In the genomic region with DNA sequence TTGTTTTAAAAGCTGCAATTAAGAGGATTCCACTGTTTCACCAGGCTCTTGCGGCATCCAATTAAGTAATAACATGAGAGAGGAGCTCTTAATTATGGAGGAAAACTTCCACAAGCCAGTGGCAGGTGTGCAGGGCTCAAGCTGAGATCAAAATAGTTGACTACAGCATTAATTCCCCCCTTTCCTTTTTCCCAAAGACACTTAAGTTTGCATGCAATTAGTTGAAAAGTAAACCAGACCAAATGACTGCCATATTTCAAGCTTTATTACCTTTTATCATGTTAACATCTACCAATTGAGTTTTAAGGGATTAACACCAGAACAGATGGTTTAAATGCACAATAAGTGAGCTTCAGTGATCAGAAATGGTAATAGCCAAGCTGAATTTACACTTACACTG, we compare ENCODE assay signal across 17 cellular contexts.
"Had no signal": no experiment of that assay in that cellular context is flagged by ENCODE, and none has a peak within 500 bp of the region (broad histone marks: within the 10 kb centered on the region; RNA-seq: fewer than 3 reads in every experiment).

No MANE protein-coding gene starts in this region.

- H3K4me2 ChIP-seq: smooth muscle cell had no signal

- H3K27ac ChIP-seq: heart left ventricle, ovary, right lobe of liver, tibial nerve, vagina had no signal

- H3K4me3 ChIP-seq: heart left ventricle, ovary, right lobe of liver, smooth muscle cell, tibial nerve, vagina had no signal

- H3K27ac Mint-ChIP-seq: effector memory CD8-positive, alpha-beta T cell had no signal

- H3K27me3 ChIP-seq: heart left ventricle, ovary, right lobe of liver, tibial nerve, vagina had no signal

- H3K9me3 Mint-ChIP-seq: effector memory CD8-positive, alpha-beta T cell; naive B cell had no signal

- H3K4me1 ChIP-seq: right lobe of liver, tibial nerve, vagina had no signal

- DNase-seq: activated naive CD4-positive, alpha-beta T cell; activated T-cell treated with anti-CD3 and anti-CD28 coated beads for 4 hours; effector memory CD8-positive, alpha-beta T cell; foreskin melanocyte; heart left ventricle; midbrain; naive B cell; ovary; right lobe of liver; stimulated activated CD4-positive, alpha-beta T cell treated with anti-CD3 and anti-CD28 coated beads, Interleukin-4, amount 100 ng/mL, for 4 hours; stimulated activated CD8-positive, alpha-beta memory T cell treated with anti-CD3 and anti-CD28 coated beads, Interleukin-4, amount 100 ng/mL, for 48 hours; stimulated activated naive CD4-positive, alpha-beta T cell treated with Interleukin-2 at 50 U/mL for 16 hours; substantia nigra had no signal

- H3K4me3 Mint-ChIP-seq: effector memory CD8-positive, alpha-beta T cell; naive B cell had no signal

- ATAC-seq: activated CD4-positive, CD25-positive, alpha-beta regulatory T cell treated with anti-CD3 and anti-CD28 coated beads, Interleukin-2, amount 50 U/mL, for 24 hours; effector memory CD8-positive, alpha-beta T cell; heart left ventricle; right lobe of liver had no signal

- H3K36me3 ChIP-seq: ovary, vagina had no signal

- H3K9me3 ChIP-seq: heart left ventricle, ovary, right lobe of liver, tibial nerve, vagina had no signal

- H3K27me3 Mint-ChIP-seq: effector memory CD8-positive, alpha-beta T cell; naive B cell had no signal
